Comparison of ENCODE assay signal across 19 cellular contexts in genomic region chr3:3101660-3102458, GRCh38. TPM values are rescaled to one million over a fixed set of nuclear protein-coding genes. Genes with fewer than 3 reads are reported as not detected.
A peak's percentile ranks its signal among the peaks of the same experiment; 100 is the strongest.
DNase-seq lines count a peak whose midpoint lies in the region; ATAC-seq and TF ChIP-seq lines count a peak whose summit lies in the region.
"Had no signal": no experiment of that assay in that cellular context is flagged by ENCODE, and none has a peak within 500 bp of the region (broad histone marks: within the 10 kb centered on the region; RNA-seq: fewer than 3 reads in every experiment).

No MANE protein-coding gene starts in this region.

- peak overlapping the region; percentile 14 for H3K27ac Mint-ChIP-seq in stimulated activated memory B cell treated with anti-CD40 and anti-IgM and Interleukin-4, amounts not matched to agents 10 μg/mL and 1 μg/mL and 100 μg/mL, for 72 hours
- H3K27ac Mint-ChIP-seq: activated CD8-positive, alpha-beta T cell treated with anti-CD3 and anti-CD28 coated beads for 36 hours; activated T-helper 1 cell treated with anti-CD3 and anti-CD28 coated beads, Interleukin-12 subunit alpha, Interleukin-12 subunit beta, Interleukin-2, Interleukin-4 antibody, amounts not matched to agents 30 ng/mL and 10 ng/mL and 1 ng/mL, durations not matched to agents 14 hours and 24 hours and 36 hours had no signal

- H3K36me3 Mint-ChIP-seq in stimulated activated memory B cell treated with anti-CD40 and anti-IgM and Interleukin-4, amounts not matched to agents 10 μg/mL and 1 μg/mL and 100 μg/mL, for 72 hours: no peaks in the 10 kb centered on the region

- no peaks in the 10 kb centered on the region for H3K9me3 Mint-ChIP-seq in stimulated activated memory B cell treated with anti-CD40 and anti-IgM and Interleukin-4, amounts not matched to agents 10 μg/mL and 1 μg/mL and 100 μg/mL, for 72 hours
- H3K9me3 Mint-ChIP-seq: activated CD8-positive, alpha-beta T cell treated with anti-CD3 and anti-CD28 coated beads for 36 hours; activated T-helper 1 cell treated with anti-CD3 and anti-CD28 coated beads, Interleukin-12 subunit alpha, Interleukin-12 subunit beta, Interleukin-2, Interleukin-4 antibody, amounts not matched to agents 30 ng/mL and 10 ng/mL and 1 ng/mL, durations not matched to agents 14 hours and 24 hours and 36 hours; central memory CD8-positive, alpha-beta T cell had no signal

- H3K27me3 Mint-ChIP-seq in stimulated activated memory B cell treated with anti-CD40 and anti-IgM and Interleukin-4, amounts not matched to agents 10 μg/mL and 1 μg/mL and 100 μg/mL, for 72 hours: no peaks in the 10 kb centered on the region

- ATAC-seq in GM19023 (IDR thresholded peaks at IDR 0.05; ENCODE audit: unreplicated experiment) (peak; percentile 51), GM21619 (IDR thresholded peaks at IDR 0.05; ENCODE audit: unreplicated experiment) (peak; percentile 49), HG03066 (IDR thresholded peaks at IDR 0.05; ENCODE audit: low read depth, unreplicated experiment) (peak; percentile 65), omental fat pad (ENCODE audit: low FRiP score) (no peak)
- peak; percentile 75 for ATAC-seq in stimulated activated memory B cell treated with anti-CD40 and anti-IgM and Interleukin-4, amounts not matched to agents 10 μg/mL and 1 μg/mL and 100 μg/mL, for 72 hours
- ATAC-seq: activated CD8-positive, alpha-beta T cell treated with anti-CD3 and anti-CD28 coated beads for 36 hours; left lung had no signal

- no peak for TF ChIP-seq CTCF in omental fat pad (IDR thresholded peaks at IDR 0.05)

- DNase-seq in NCI-H748 (lab: John Stamatoyannopoulos, UW; ENCODE audit: unreplicated experiment) (no peak), omental fat pad (ENCODE audit: low spot score) (no peak)
- no peak for DNase-seq in activated CD4-positive, alpha-beta T cell treated with anti-CD3 and anti-CD28 coated beads for 1 hour
- DNase-seq in activated T-cell treated with anti-CD3 and anti-CD28 coated beads, Interleukin-2, amount 50 U/mL, for 48 hours: no peak
- DNase-seq: activated CD8-positive, alpha-beta T cell treated with anti-CD3 and anti-CD28 coated beads for 36 hours; adrenal gland; BE2C; DMS 273 treated with DMSO at 0.1 percent for 48 hours; left lung; NCI-H146; NCI-H446 treated with DMSO at 0.1 percent for 48 hours had no signal

- H3K4me3 Mint-ChIP-seq in stimulated activated memory B cell treated with anti-CD40 and anti-IgM and Interleukin-4, amounts not matched to agents 10 μg/mL and 1 μg/mL and 100 μg/mL, for 72 hours: no peak overlapping the region
- H3K4me3 Mint-ChIP-seq: activated CD8-positive, alpha-beta T cell treated with anti-CD3 and anti-CD28 coated beads for 36 hours; activated T-helper 1 cell treated with anti-CD3 and anti-CD28 coated beads, Interleukin-12 subunit alpha, Interleukin-12 subunit beta, Interleukin-2, Interleukin-4 antibody, amounts not matched to agents 30 ng/mL and 10 ng/mL and 1 ng/mL, durations not matched to agents 14 hours and 24 hours and 36 hours; central memory CD8-positive, alpha-beta T cell had no signal

- peaks cover 41% of the 10 kb centered on the region for H3K4me1 Mint-ChIP-seq in stimulated activated memory B cell treated with anti-CD40 and anti-IgM and Interleukin-4, amounts not matched to agents 10 μg/mL and 1 μg/mL and 100 μg/mL, for 72 hours
- H3K4me1 Mint-ChIP-seq: central memory CD8-positive, alpha-beta T cell had no signal

RNA-seq across cellular contexts. Expression of gene IL5RA, which starts 8.3 kb away (rescaled TPM):
- under 1 TPM in 3 of 4 donors, not detected in 1; 0.36 to 0.47 (median 0.46) TPM for total RNA-seq in omental fat pad
- total RNA-seq: activated CD8-positive, alpha-beta T cell treated with anti-CD3 and anti-CD28 coated beads for 36 hours; activated T-helper 1 cell treated with anti-CD3 and anti-CD28 coated beads, Interleukin-12 subunit alpha, Interleukin-12 subunit beta, Interleukin-2, Interleukin-4 antibody, amounts not matched to agents 30 ng/mL and 10 ng/mL and 1 ng/mL, durations not matched to agents 14 hours and 24 hours and 36 hours; fibroblast of villous mesenchyme; pulmonary artery endothelial cell had no signal

RNA-seq across cellular contexts. Expression of gene TRNT1, which starts 24.9 kb away (rescaled TPM):
- total RNA-seq in omental fat pad: 10 to 100 TPM; 16.0 to 42.7 (median 27.6) TPM
